Comparison of ENCODE assay signal across 9 cellular contexts in the genomic region with DNA sequence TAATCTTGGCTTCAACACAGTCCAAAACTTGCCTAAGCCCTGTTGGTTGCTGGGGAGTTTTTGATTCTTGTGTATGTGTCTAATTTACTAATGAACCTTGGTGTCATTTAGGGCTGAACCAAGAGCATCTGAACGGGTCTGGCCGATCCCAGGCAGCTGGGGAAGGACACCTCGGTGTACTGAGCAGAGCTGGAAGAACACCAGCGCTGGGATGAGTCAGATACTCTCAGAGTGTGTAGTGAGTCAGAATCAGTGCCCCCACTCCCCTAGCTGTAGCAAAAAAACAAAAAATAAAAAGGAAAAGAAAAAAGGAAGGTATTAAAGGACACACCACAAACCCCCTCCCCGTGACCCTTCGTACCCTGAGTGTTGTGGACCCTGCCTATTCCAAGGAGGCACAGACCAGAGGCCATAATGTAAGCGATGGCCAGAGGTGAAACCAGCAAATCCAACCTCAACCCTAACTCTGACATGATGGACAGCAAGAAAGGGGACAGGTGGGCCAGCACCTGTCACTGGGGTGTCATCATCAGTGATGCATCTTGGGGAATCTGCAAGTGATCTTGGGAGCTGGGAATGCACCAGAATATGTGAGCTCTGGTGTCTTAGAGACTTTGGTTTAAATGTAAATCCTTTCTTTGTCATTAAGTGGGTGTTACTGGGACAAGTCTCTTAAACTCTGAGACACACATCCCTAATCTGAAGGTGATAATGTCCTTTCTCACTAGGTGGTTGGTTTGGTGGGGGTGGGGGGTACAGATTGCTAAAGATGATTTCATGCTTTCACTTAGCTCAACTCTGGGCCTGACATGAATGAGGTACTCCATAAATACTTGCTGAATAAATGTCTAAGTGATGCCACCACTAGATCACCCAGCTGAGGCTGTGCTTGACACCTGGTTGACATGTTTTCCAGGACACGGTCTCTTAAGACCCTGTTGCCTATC. TPM values are rescaled to one million over a fixed set of nuclear protein-coding genes. Genes with fewer than 3 reads are reported as not detected.
DNase-seq lines count a peak whose midpoint lies in the region; ATAC-seq and TF ChIP-seq lines count a peak whose summit lies in the region.
"Had no signal": no experiment of that assay in that cellular context is flagged by ENCODE, and none has a peak within 500 bp of the region (broad histone marks: within the 10 kb centered on the region; RNA-seq: fewer than 3 reads in every experiment).

No MANE protein-coding gene starts in this region.

- in situ Hi-C loops in GM23248 (cut with MboI) = no loop called here

- no peaks in the 10 kb centered on the region for H3K9me3 Mint-ChIP-seq in activated CD4-positive, alpha-beta T cell treated with anti-CD3 and anti-CD28 coated beads, Interleukin-2, amount 10 ng/mL, durations not matched to agents 24 days and 14 days
- H3K9me3 Mint-ChIP-seq: stimulated activated naive CD8-positive, alpha-beta T cell treated with anti-CD3 and anti-CD28 coated beads, Interleukin-15, Interleukin-2, amounts not matched to agents 100 ng/mL and 50 ng/mL, for 24 hours had no signal

- H3F3A ChIP-seq in GM23248 (ENCODE audit: insufficient read depth) = peaks cover 27% of the 10 kb centered on the region
- H3F3A ChIP-seq in SK-N-SH (replicated peaks; ENCODE audit: insufficient read depth) = no peaks in the 10 kb centered on the region

- no peak overlapping the region for H3K4me3 Mint-ChIP-seq in activated CD4-positive, alpha-beta T cell treated with anti-CD3 and anti-CD28 coated beads, Interleukin-2, amount 10 ng/mL, durations not matched to agents 24 days and 14 days
- H3K4me3 Mint-ChIP-seq: stimulated activated naive CD8-positive, alpha-beta T cell treated with anti-CD3 and anti-CD28 coated beads, Interleukin-15, Interleukin-2, amounts not matched to agents 100 ng/mL and 50 ng/mL, for 24 hours had no signal

- no peak overlapping the region for H3K4me3 ChIP-seq in GM23248
- no peak overlapping the region for H3K4me3 ChIP-seq in SK-N-SH (ENCODE audit: low read depth in 2 of 2, low read length in 1 of 2)
- peak overlapping the region; percentile 15 for H3K4me3 ChIP-seq in skeletal muscle satellite cell (ENCODE audit: low read length)

- no peak overlapping the region for H3K9ac ChIP-seq in GM23248
- H3K9ac ChIP-seq in SK-N-SH = no peak overlapping the region
- no peak overlapping the region for H3K9ac ChIP-seq in skeletal muscle satellite cell (ENCODE audit: low read depth, low read length)

- H3K9me3 ChIP-seq in GM23248 (ENCODE audit: low read depth) = no peaks in the 10 kb centered on the region
- H3K9me3 ChIP-seq in SK-N-SH = no peaks in the 10 kb centered on the region
- no peaks in the 10 kb centered on the region for H3K9me3 ChIP-seq in skeletal muscle satellite cell (replicated peaks; ENCODE audit: low read length)

- H3K36me3 Mint-ChIP-seq in activated CD4-positive, alpha-beta T cell treated with anti-CD3 and anti-CD28 coated beads, Interleukin-2, amount 10 ng/mL, durations not matched to agents 24 days and 14 days (ENCODE audit: low read depth) = no peaks in the 10 kb centered on the region

- no peak for TF ChIP-seq RAD21 in SK-N-SH (IDR thresholded peaks at IDR 0.05; ENCODE audit: low read length)

- no peak for ATAC-seq in HG03135 (IDR thresholded peaks at IDR 0.05; ENCODE audit: unreplicated experiment)

- H4K20me1 ChIP-seq in GM23248 (ENCODE audit: insufficient read depth) (no peaks in the 10 kb centered on the region), SK-N-SH (ENCODE audit: insufficient read depth) (no peaks in the 10 kb centered on the region)

- H3K79me2 ChIP-seq in GM23248 (ENCODE audit: insufficient read depth) = no peaks in the 10 kb centered on the region
- H3K79me2 ChIP-seq in SK-N-SH (ENCODE audit: insufficient read depth) = no peaks in the 10 kb centered on the region

- 12 to 15% methylated on average over 8 of the region's 8 CpGs for WGBS in GM23248 (ENCODE audit: low coverage in 1 of 2, low lambda C conversion rate in 2 of 2, missing lambda C conversion rate in 2 of 2), 2 experiments
- WGBS in SK-N-SH (ENCODE audit: low lambda C conversion rate) = 35% methylated on average over 8 of the region's 8 CpGs

- H3K27me3 ChIP-seq in GM23248 (replicated peaks; ENCODE audit: insufficient read depth) = no peaks in the 10 kb centered on the region
- no peaks in the 10 kb centered on the region for H3K27me3 ChIP-seq in SK-N-SH (ENCODE audit: insufficient read depth)
- no peaks in the 10 kb centered on the region for H3K27me3 ChIP-seq in skeletal muscle satellite cell (ENCODE audit: control insufficient read depth, insufficient read depth, low read length)

- intact Hi-C loops in activated CD4-positive, alpha-beta T cell treated with anti-CD3 and anti-CD28 coated beads, Interleukin-2, amount 10 ng/mL, durations not matched to agents 24 days and 14 days (cut with micrococcal nuclease) = no loop called here

- H3K4me2 ChIP-seq in GM23248 (ENCODE audit: unreplicated experiment) = peak overlapping the region; percentile 11
- peak overlapping the region; percentile 26 for H3K4me2 ChIP-seq in SK-N-SH
- H3K4me2 ChIP-seq in skeletal muscle satellite cell (ENCODE audit: low read length) = peak overlapping the region; percentile 64

- TF ChIP-seq EP300 in SK-N-SH (IDR thresholded peaks at IDR 0.05; ENCODE audit: borderline replicate concordance in 1 of 2, low read depth in 1 of 2, low read length in 1 of 2) = no peak

- CTCF ChIA-PET in SK-N-SH (lab: Yijun Ruan, JAX) = interaction anchor here (0.9 to 1.1 kb wide), 3 partner anchors 35 to 371 kb away, joined by 3 to 4 read pairs (median 3); no protein-coding TSS in a partner anchor

- H3K27ac ChIP-seq in GM23248 = no peak overlapping the region
- H3K27ac ChIP-seq in SK-N-SH (ENCODE audit: low read depth in 2 of 2, low read length in 1 of 2) = no peak overlapping the region

- H3K4me1 Mint-ChIP-seq in activated CD4-positive, alpha-beta T cell treated with anti-CD3 and anti-CD28 coated beads, Interleukin-2, amount 10 ng/mL, durations not matched to agents 24 days and 14 days = peaks cover 3% of the 10 kb centered on the region

- H2AFZ ChIP-seq in GM23248 (peak overlapping the region; percentile 20; the same call in 1 of the 2 replicates), SK-N-SH (ENCODE audit: low read depth) (no peak overlapping the region)

- peaks cover 7% of the 10 kb centered on the region for H3K27me3 Mint-ChIP-seq in activated CD4-positive, alpha-beta T cell treated with anti-CD3 and anti-CD28 coated beads, Interleukin-2, amount 10 ng/mL, durations not matched to agents 24 days and 14 days
- H3K27me3 Mint-ChIP-seq: stimulated activated naive CD8-positive, alpha-beta T cell treated with anti-CD3 and anti-CD28 coated beads, Interleukin-15, Interleukin-2, amounts not matched to agents 100 ng/mL and 50 ng/mL, for 24 hours had no signal

- no peak for TF ChIP-seq CTCF in SK-N-SH (IDR thresholded peaks at IDR 0.05)

- H3K9me2 ChIP-seq in GM23248 (ENCODE audit: insufficient read depth) (no peaks in the 10 kb centered on the region), SK-N-SH (no peaks in the 10 kb centered on the region)

- H3K4me1 ChIP-seq in GM23248 (ENCODE audit: insufficient read depth) (peaks cover 28% of the 10 kb centered on the region), SK-N-SH (ENCODE audit: control insufficient read depth in 1 of 2, insufficient read depth in 2 of 2, low read depth in 1 of 2, low read length in 1 of 2) (peaks cover 2 to 3% of the 10 kb centered on the region in 2 experiments; a peak in 2 of 4 replicates), skeletal muscle satellite cell (ENCODE audit: control insufficient read depth, insufficient read depth, low read length) (peaks cover 24% of the 10 kb centered on the region)

- POLR2A ChIA-PET in SK-N-SH (lab: Yijun Ruan, JAX) = no interaction called here

- H3K27ac Mint-ChIP-seq in activated CD4-positive, alpha-beta T cell treated with anti-CD3 and anti-CD28 coated beads, Interleukin-2, amount 10 ng/mL, durations not matched to agents 24 days and 14 days = no peak overlapping the region
- H3K27ac Mint-ChIP-seq: stimulated activated naive CD8-positive, alpha-beta T cell treated with anti-CD3 and anti-CD28 coated beads, Interleukin-15, Interleukin-2, amounts not matched to agents 100 ng/mL and 50 ng/mL, for 24 hours had no signal

- peak; percentile 92 for DNase-seq in GM23248
- no peak for DNase-seq in SK-N-SH
- DNase-seq in fibroblast of the conjunctiva (ENCODE audit: low read depth) = peak; percentile 70
- no peak for DNase-seq in NCI-H1436 treated with DMSO at 0.1 percent for 48 hours (lab: John Stamatoyannopoulos, UW)
- no peak for DNase-seq in activated CD4-positive, alpha-beta T cell treated with anti-CD3 and anti-CD28 coated beads, Interleukin-2, amount 10 ng/mL, durations not matched to agents 24 days and 14 days
- no peak for DNase-seq in NCI-H2171 (lab: John Stamatoyannopoulos, UW)

- H3K36me3 ChIP-seq in GM23248 (ENCODE audit: low read depth) (no peaks in the 10 kb centered on the region), SK-N-SH (replicated peaks in 1 of 2; ENCODE audit: control insufficient read depth in 1 of 2, insufficient read depth in 2 of 2, low read length in 1 of 2) (no peaks in the 10 kb centered on the region), skeletal muscle satellite cell (ENCODE audit: insufficient read depth, low read length) (no peaks in the 10 kb centered on the region)

TF ChIP-seq in SK-N-SH, 30 proteins besides CTCF, POLR2A, EP300 and RAD21 (continues in another document):
- TF ChIP-seq FOSL2 (IDR thresholded peaks at IDR 0.05; ENCODE audit: borderline replicate concordance, low read depth) (peak; percentile 97), USF1 (IDR thresholded peaks at IDR 0.05; ENCODE audit: borderline replicate concordance, low read depth) (no peak), TEAD4 (IDR thresholded peaks at IDR 0.05; ENCODE audit: borderline replicate concordance, insufficient read depth) (no peak), MAX (IDR thresholded peaks at IDR 0.05; ENCODE audit: low read depth) (no peak)

RNA-seq across cellular contexts. Expression of gene NCOA1, which starts 34.2 kb away (rescaled TPM):
- total RNA-seq in GM23248 (2014; rRNA removed; shearing (Covaris generic)) = 8.0 and 14.5 TPM in 2 replicates
- polyA plus RNA-seq in GM23248 (2016; fragmentation: Nextera tagmentation; extraction: Ambion mirVana) = 2.5 and 2.6 TPM in 2 replicates
- 10.7 and 13.1 TPM in 2 replicates for polyA plus RNA-seq in SK-N-SH (2012; rRNA removed)
- 10.1 and 12.0 TPM in 2 replicates for polyA plus RNA-seq in SK-N-SH (2012; cell fraction: cytosol; rRNA removed)
- polyA plus RNA-seq in SK-N-SH (2012; cell fraction: nucleus; rRNA removed) = 10.0 and 17.1 TPM in 2 replicates
- total RNA-seq in skeletal muscle satellite cell (2012; rRNA removed) = 9.6 and 11.2 TPM in 2 replicates
- total RNA-seq in activated CD4-positive, alpha-beta T cell treated with anti-CD3 and anti-CD28 coated beads, Interleukin-2, amount 10 ng/mL, durations not matched to agents 24 days and 14 days = 24.6 and 25.9 TPM in 2 replicates

Comparison
In these comparisons a context has a peak if more than half of its experiments do, and no peak if none do; other contexts are left out.
1. DNase-seq: peak in GM23248 (single experiment) and fibroblast of the conjunctiva (single experiment); none in SK-N-SH (single experiment), NCI-H1436 treated with DMSO at 0.1 percent for 48 hours (single experiment), activated CD4-positive, alpha-beta T cell treated with anti-CD3 and anti-CD28 coated beads, Interleukin-2, amount 10 ng/mL, durations not matched to agents 24 days and 14 days (single experiment) and NCI-H2171 (single experiment).
2. H3K4me2 ChIP-seq: peak in every context shown above with its lines; median percentile 64 in skeletal muscle satellite cell; 26 in SK-N-SH; 11 in GM23248.